In the genomic region with DNA sequence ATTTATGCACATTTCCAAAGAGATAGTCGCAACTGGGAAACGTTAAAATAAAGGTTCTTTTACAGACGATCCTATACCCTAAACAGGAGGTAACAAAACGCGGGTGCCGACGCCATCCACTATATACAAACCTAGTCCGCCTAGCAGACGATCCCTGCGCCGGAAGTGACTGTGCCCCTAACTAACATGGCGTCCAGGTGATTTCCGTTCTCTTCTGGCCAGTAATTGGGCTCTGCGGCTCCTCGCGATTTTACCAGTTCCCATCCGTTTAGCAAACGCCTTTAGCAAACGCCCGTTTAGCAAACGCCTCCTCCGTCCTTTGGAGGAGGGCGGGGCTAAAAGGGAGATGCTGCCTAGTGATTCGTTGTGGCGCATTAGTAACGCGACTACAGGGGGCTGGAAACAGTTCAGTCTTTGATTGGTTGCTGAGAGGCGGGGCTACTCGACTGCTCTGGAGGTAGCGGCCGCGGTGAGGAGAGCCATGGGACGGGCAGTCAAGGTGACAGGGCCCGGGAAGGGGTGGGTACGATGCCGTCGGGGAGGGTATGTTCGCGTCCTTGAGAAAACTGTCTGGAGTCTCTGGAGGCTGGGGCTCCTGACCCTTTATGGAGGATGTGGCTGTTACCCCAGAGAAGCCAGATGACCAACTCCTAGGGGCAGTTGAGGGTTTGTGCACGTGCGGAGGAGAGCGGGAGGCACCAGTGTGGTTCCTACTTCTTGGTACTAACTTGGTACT, we compare ENCODE assay signal across 8 cellular contexts. TPM values are rescaled to one million over a fixed set of nuclear protein-coding genes. Genes with fewer than 3 reads are reported as not detected.
DNase-seq lines count a peak whose midpoint lies in the region; TF ChIP-seq lines count a peak whose summit lies in the region.

TSS of gene LYRM7 (plus strand) at position 405 of the 736 bp plus-strand sequence. CDS start at position 482, 77 bp downstream.

- peak within 1 kb of the TSS; percentile 92 to 98 (median 93) for H3K4me3 Mint-ChIP-seq in nephron
- H3K4me3 Mint-ChIP-seq in stimulated activated naive CD8-positive, alpha-beta T cell treated with anti-CD3 and anti-CD28 coated beads, Interleukin-15, Interleukin-2, amounts not matched to agents 100 ng/mL and 50 ng/mL, for 24 hours, result peak within 1 kb of the TSS; percentile 99

- peak within 1 kb of the TSS; percentile 74 for H3K4me3 ChIP-seq in H7 (ENCODE audit: insufficient read depth, low read depth, low read length)
- peak within 1 kb of the TSS; percentile 76 for H3K4me3 ChIP-seq in fibroblast of the aortic adventitia (ENCODE audit: low read depth, low read length)

- peak; percentile 99 for DNase-seq in ELF-1 (ENCODE audit: low read depth, low spot score)
- DNase-seq in H7, result peak; percentile 83
- peak; percentile 100 for DNase-seq in M059J (ENCODE audit: low read depth)
- DNase-seq in SHP77 (lab: John Stamatoyannopoulos, UW), result peak; percentile 99
- peak; percentile 94 for DNase-seq in activated effector memory CD4-positive, alpha-beta T cell treated with Interleukin-2 at 50 U/mL for 16 hours
- DNase-seq in fibroblast of the aortic adventitia (ENCODE audit: low read depth), result peak; percentile 99

- peak within 1 kb of the TSS; percentile 64 to 93 (median 79) for H3K27ac Mint-ChIP-seq in nephron
- H3K27ac Mint-ChIP-seq in stimulated activated naive CD8-positive, alpha-beta T cell treated with anti-CD3 and anti-CD28 coated beads, Interleukin-15, Interleukin-2, amounts not matched to agents 100 ng/mL and 50 ng/mL, for 24 hours, result peak within 1 kb of the TSS; percentile 95

- no peaks in the 10 kb centered on the region for H3K36me3 Mint-ChIP-seq in nephron (ENCODE audit: low read depth)
- peaks cover 9% of the 10 kb centered on the region for H3K36me3 Mint-ChIP-seq in stimulated activated naive CD8-positive, alpha-beta T cell treated with anti-CD3 and anti-CD28 coated beads, Interleukin-15, Interleukin-2, amounts not matched to agents 100 ng/mL and 50 ng/mL, for 24 hours (ENCODE audit: low read depth)

- no peaks in the 10 kb centered on the region for H3K27me3 ChIP-seq in H7 (ENCODE audit: control insufficient read depth, insufficient read depth, low read length)

- no peaks in the 10 kb centered on the region for H3K9me3 Mint-ChIP-seq in nephron
- H3K9me3 Mint-ChIP-seq in stimulated activated naive CD8-positive, alpha-beta T cell treated with anti-CD3 and anti-CD28 coated beads, Interleukin-15, Interleukin-2, amounts not matched to agents 100 ng/mL and 50 ng/mL, for 24 hours, result no peaks in the 10 kb centered on the region

- H3K4me1 Mint-ChIP-seq in nephron, result peaks cover 28% of the 10 kb centered on the region
- H3K4me1 Mint-ChIP-seq in stimulated activated naive CD8-positive, alpha-beta T cell treated with anti-CD3 and anti-CD28 coated beads, Interleukin-15, Interleukin-2, amounts not matched to agents 100 ng/mL and 50 ng/mL, for 24 hours (ENCODE audit: low read depth), result peaks cover 57% of the 10 kb centered on the region

- no peaks in the 10 kb centered on the region for H3K36me3 ChIP-seq in H7 (replicated peaks; ENCODE audit: control insufficient read depth, insufficient read depth, low read length)

- H3K27me3 Mint-ChIP-seq in nephron (ENCODE audit: low read depth), result no peaks in the 10 kb centered on the region
- no peaks in the 10 kb centered on the region for H3K27me3 Mint-ChIP-seq in stimulated activated naive CD8-positive, alpha-beta T cell treated with anti-CD3 and anti-CD28 coated beads, Interleukin-15, Interleukin-2, amounts not matched to agents 100 ng/mL and 50 ng/mL, for 24 hours

- TF ChIP-seq CTCF in fibroblast of the aortic adventitia (IDR thresholded peaks at IDR 0.05; ENCODE audit: insufficient read depth, low read length), result peak; percentile 21
- no peak for TF ChIP-seq CTCF in nephron (IDR thresholded peaks at IDR 0.05; ENCODE audit: unreplicated experiment in 3 of 3)

RNA-seq across cellular contexts. Expression of gene LYRM7, which starts in this region (rescaled TPM):
- 4.5 and 9.3 TPM in 2 replicates for total RNA-seq in H7 (2014; rRNA removed; shearing (Covaris generic))
- 4.2 and 8.4 TPM in 2 replicates for total RNA-seq in M059J (2014; rRNA removed; shearing (Covaris generic))
- total RNA-seq in fibroblast of the aortic adventitia (ENCODE audit: low replicate concordance), result 4.4 and 12.9 TPM in 2 replicates

Comparison
In these comparisons a context has a peak if more than half of its experiments do, and no peak if none do; other contexts are left out.
1. Peak in every context shown above with its lines: DNase-seq and H3K4me3 ChIP-seq.